In genomic region chr7:25149844-25150243, GRCh38 we compare ENCODE assay signal across 1 cellular context.
TF ChIP-seq lines count a peak whose summit lies in the region.

No MANE protein-coding gene starts in this region.

TF ChIP-seq in SK-N-SH, 30 proteins besides CTCF, POLR2A, EP300 and RAD21 (continued from another document):
- TF ChIP-seq IRF3 (IDR thresholded peaks at IDR 0.05; ENCODE audit: low read depth, low read length) (no peak), FOXJ3 (CRISPR knock-in tag; IDR thresholded peaks at IDR 0.05) (no peak), RCOR1 (IDR thresholded peaks at IDR 0.05; ENCODE audit: low read length) (no peak), RXRA (IDR thresholded peaks at IDR 0.05; ENCODE audit: borderline replicate concordance, low read depth) (no peak), USF1 (IDR thresholded peaks at IDR 0.05; ENCODE audit: borderline replicate concordance, low read depth) (no peak), GABPA (IDR thresholded peaks at IDR 0.05; ENCODE audit: low read depth) (no peak), USF2 (IDR thresholded peaks at IDR 0.05; ENCODE audit: borderline replicate concordance, low read depth, low read length) (no peak)
